Comparison of ENCODE assay signal across 25 cellular contexts in genomic region chr6:47520282-47520681, GRCh38. TPM values are rescaled to one million over a fixed set of nuclear protein-coding genes. Genes with fewer than 3 reads are reported as not detected.
A peak's percentile ranks its signal among the peaks of the same experiment; 100 is the strongest.
DNase-seq lines count a peak whose midpoint lies in the region; ATAC-seq, FAIRE-seq and TF ChIP-seq lines count a peak whose summit lies in the region.
"Had no signal": no experiment of that assay in that cellular context is flagged by ENCODE, and none has a peak within 500 bp of the region (broad histone marks: within the 10 kb centered on the region; RNA-seq: fewer than 3 reads in every experiment).

No MANE protein-coding gene starts in this region.

- H2AFZ ChIP-seq in K562 (ENCODE audit: low read depth, low read length), result no peak overlapping the region

- no peak for FAIRE-seq in K562 (lab: Jason Lieb, UNC)
- FAIRE-seq: astrocyte had no signal

- H3K9me1 ChIP-seq in K562 (ENCODE audit: control insufficient read depth, insufficient read depth, low read length), result no peaks in the 10 kb centered on the region

- no peak overlapping the region for H3K4me2 ChIP-seq in K562 (ENCODE audit: insufficient read depth, low read length)

- H3K4me1 ChIP-seq in K562 (replicated peaks in 1 of 2; ENCODE audit: control insufficient read depth in 2 of 2, insufficient read depth in 2 of 2, low read length in 2 of 2) (peaks cover 0 to 8% of the 10 kb centered on the region in 2 experiments; a peak in 3 of 5 replicates), testis (no peaks in the 10 kb centered on the region)
- H3K4me1 ChIP-seq: right lobe of liver, SJCRH30 had no signal

- BruUV-seq in K562 (replicated peaks; lab: Mats Ljungman, UMichigan), result no TSS peak

- POLR2A ChIA-PET in K562 (lab: Yijun Ruan, JAX), result no interaction called here

- intact Hi-C loops in K562 (cut with micrococcal nuclease), result no loop called here
- intact Hi-C loops in testis (cut with DNase I; ENCODE audit: low total_unique reads), result no loop called here

- no peak overlapping the region; a peak in 1 of 4 replicates for H3K9ac ChIP-seq in K562 (ENCODE audit: insufficient read depth in 1 of 2, low read depth in 2 of 2, low read length in 2 of 2)

- peaks cover 97% of the 10 kb centered on the region for H3K79me2 ChIP-seq in K562 (ENCODE audit: control insufficient read depth, insufficient read depth, low read length)

- no peaks in the 10 kb centered on the region for H3K27me3 ChIP-seq in K562 (ENCODE audit: control insufficient read depth in 2 of 2, insufficient read depth in 2 of 2, low read length in 2 of 2)
- H3K27me3 ChIP-seq in testis, result no peaks in the 10 kb centered on the region
- H3K27me3 ChIP-seq: MG63, right lobe of liver, SJCRH30, thyroid gland had no signal

- DNase-seq in DMS 273 treated with DMSO at 0.1 percent for 48 hours (lab: John Stamatoyannopoulos, UW), result peak; percentile 68
- DNase-seq in LoVo (ENCODE audit: low spot score), result peak; percentile 11
- DNase-seq in K562 (ENCODE audit: extremely low read depth in 1 of 4, low spot score in 3 of 4), result peak in 2 of 4 experiments; percentile 14 to 36
- DNase-seq in mucosa of gallbladder (ENCODE audit: low spot score), result peak; percentile 53
- DNase-seq in testis, result no peak
- DNase-seq in cerebellar nuclear complex (lab: John Stamatoyannopoulos, UW), result no peak
- DNase-seq in KBM-7, result no peak
- DNase-seq: activated B cell treated with CpG ODN at 0.5 μM for 24 hours; activated CD8-positive, alpha-beta T cell treated with anti-CD3 and anti-CD28 coated beads for 36 hours; activated naive CD4-positive, alpha-beta T cell treated with anti-CD3 and anti-CD28 coated beads, Interleukin-2, amount 50 U/mL, for 16 hours; activated T-cell treated with anti-CD3 and anti-CD28 coated beads, Interleukin-2, amount 50 U/mL, for 24 hours; effector memory CD4-positive, alpha-beta T cell; H9; lower lobe of right lung; MG63; naive B cell; NCI-H1694 treated with DMSO at 0.1 percent for 48 hours; NCI-H526; OCI-M1; right lobe of liver; SJCRH30; T-helper 2 cell; thyroid gland had no signal

- peaks cover 18% of the 10 kb centered on the region for H4K20me1 ChIP-seq in K562 (replicated peaks; ENCODE audit: control insufficient read depth, insufficient read depth, low read length)

- TF ChIP-seq CTCF in K562 (IDR thresholded peaks at IDR 0.05 in 2 of 3, conservative IDR thresholded peaks at IDR 0.05 in 1 of 3; ENCODE audit: insufficient read depth in 2 of 3, low read depth in 1 of 3, low read length in 3 of 3) (no peak), testis (IDR thresholded peaks at IDR 0.05) (no peak)

- no peak for TF ChIP-seq EP300 in K562 (IDR thresholded peaks at IDR 0.05; ENCODE audit: low read length)

- H3K27ac ChIP-seq in K562 (ENCODE audit: extremely low read depth, low read depth, low read length) (no peak overlapping the region), testis (no peak overlapping the region)
- H3K27ac ChIP-seq: lower lobe of right lung, right lobe of liver, SJCRH30, thyroid gland had no signal

- ATAC-seq in K562, result peak; percentile 83
- ATAC-seq: activated CD8-positive, alpha-beta T cell treated with anti-CD3 and anti-CD28 coated beads for 36 hours; lower lobe of right lung; stimulated activated effector memory CD8-positive, alpha-beta T cell treated with anti-CD3 and anti-CD28 coated beads, Interleukin-12 subunit alpha, Interleukin-12 subunit beta, amount 100 ng/mL, for 72 hours had no signal

- WGBS in K562 (ENCODE audit: insufficient coverage, low coverage, missing lambda C conversion rate), result 60% methylated on average over 6 of the region's 6 CpGs
- 68 to 95% methylated on average over 5 to 6 of the region's 6 CpGs for WGBS in testis, 2 donors

- no peaks in the 10 kb centered on the region for H3K9me3 ChIP-seq in K562 (replicated peaks; ENCODE audit: control insufficient read depth, insufficient read depth, low read depth, low read length)
- no peaks in the 10 kb centered on the region for H3K9me3 ChIP-seq in testis
- H3K9me3 ChIP-seq: lower lobe of right lung, MG63, right lobe of liver, SJCRH30, thyroid gland had no signal

- CTCF ChIA-PET in K562 (lab: Yijun Ruan, JAX; ENCODE audit: low intra/inter-chr PET ratio), result no interaction called here

- TF ChIP-seq POLR2A in K562 (conservative IDR thresholded peaks at IDR 0.05), result no peak
- no peak for TF ChIP-seq POLR2A in testis (IDR thresholded peaks at IDR 0.05)

- no peak overlapping the region for H3K4me3 ChIP-seq in K562
- H3K4me3 ChIP-seq in testis, result no peak overlapping the region
- H3K4me3 ChIP-seq: lower lobe of right lung, MG63, right lobe of liver, SJCRH30, thyroid gland had no signal

- in situ Hi-C loops in K562 (cut with MboI), result no loop called here
- in situ Hi-C loops in KBM-7 (cut with MboI; ENCODE audit: low pct_unique_long_range_greater_than_20kb, low sequenced_read_pairs), result no loop called here

- no peak for TF ChIP-seq RAD21 in K562 (CRISPR knock-in tag; conservative IDR thresholded peaks at IDR 0.05 in 1 of 2, IDR thresholded peaks at IDR 0.05 in 1 of 2)

- H3K36me3 ChIP-seq in K562 (ENCODE audit: control insufficient read depth, insufficient read depth, low read length), result peaks cover 13% of the 10 kb centered on the region; the same call in 2 of the 3 replicates
- no peaks in the 10 kb centered on the region for H3K36me3 ChIP-seq in testis (ENCODE audit: low read depth, missing control alignments)
- H3K36me3 ChIP-seq: lower lobe of right lung, MG63, right lobe of liver, SJCRH30, thyroid gland had no signal

TF ChIP-seq in K562, 482 proteins besides CTCF, POLR2A, EP300 and RAD21:
- TF ChIP-seq CBX3 (IDR thresholded peaks at IDR 0.05; ENCODE audit: borderline replicate concordance in 1 of 2, low read length in 2 of 2), result no peak
- TF ChIP-seq POLR2AphosphoS2 (IDR thresholded peaks at IDR 0.05; ENCODE audit: low read length), result no peak
TF ChIP-seq in K562: peak in this region for 0.

RNA-seq across cellular contexts. Expression of gene CD2AP, which starts 42.7 kb away (rescaled TPM):
- 24.9 and 139 TPM in 2 replicates for total RNA-seq in K562 (2011; cell fraction: chromatin; rRNA removed; ENCODE audit: low replicate concordance)
- 13.0 and 23.4 TPM in 2 replicates for total RNA-seq in K562 (2011; cell fraction: nucleolus; rRNA removed)
- total RNA-seq in K562 (2011; cell fraction: nucleoplasm; rRNA removed), result 36.8 and 45.6 TPM in 2 replicates
- total RNA-seq in K562 (2014; rRNA removed) (31.4 and 38.7 TPM in 2 replicates), K562 (2014; rRNA removed; fragmentation: Illumina TruSeq; extraction: Trizol) (69.7 and 81.5 TPM in 2 replicates), K562 (2015; rRNA removed; fragmentation: Illumina TruSeq; extraction: Trizol) (63.8 and 68.9 TPM in 2 replicates), K562 (2021) (41.3 TPM in 2 replicates), mucosa of gallbladder (49.2 TPM), testis (10 to 100 TPM; 33.5 to 35.7 TPM)
- polyA plus RNA-seq in K562 (2011; rRNA removed) (20.8 and 35.5 TPM in 2 replicates), K562 (2014; fragmentation: Illumina TruSeq; extraction: Trizol) (35.6 and 50.2 TPM in 2 replicates), K562 (2014; fragmentation: Nextera tagmentation; extraction: Ambion mirVana) (10 to 100 TPM in 1 of 2 experiments, 1 to 10 TPM in 1; 9.4 to 15.9 TPM), K562 (2014; rRNA removed) (23.8 and 25.9 TPM in 2 replicates), testis (ENCODE audit: insufficient read depth, low read depth, low replicate concordance) (10.4 TPM)
- 3.8 and 7.0 TPM in 2 replicates for polyA plus RNA-seq in K562 (2011; cell fraction: cytosol; rRNA removed)
- 10.8 and 13.3 TPM in 2 replicates for polyA plus RNA-seq in K562 (2011; cell fraction: nucleus; rRNA removed)
- polyA plus RNA-seq in K562 (2012), result 24.5 and 29.3 TPM in 2 replicates
- 47.6 and 49.9 TPM in 2 replicates for polyA minus RNA-seq in K562 (2011; rRNA and poly(A)+ RNA removed)
- 14.7 and 22.0 TPM in 2 replicates for polyA minus RNA-seq in K562 (2011; cell fraction: cytosol; rRNA and poly(A)+ RNA removed)
- polyA minus RNA-seq in K562 (2011; cell fraction: nucleus; rRNA and poly(A)+ RNA removed), result 37.4 and 69.4 TPM in 2 replicates

Comparison
In these comparisons a context has a peak if more than half of its experiments do, and no peak if none do; other contexts are left out.
1. DNase-seq: peak in DMS 273 treated with DMSO at 0.1 percent for 48 hours (single experiment), LoVo (single experiment) and mucosa of gallbladder (single experiment); none in testis (single experiment), cerebellar nuclear complex (0 of 2) and KBM-7 (single experiment).